9 cellular contexts compared by ENCODE assay signal in the genomic region with DNA sequence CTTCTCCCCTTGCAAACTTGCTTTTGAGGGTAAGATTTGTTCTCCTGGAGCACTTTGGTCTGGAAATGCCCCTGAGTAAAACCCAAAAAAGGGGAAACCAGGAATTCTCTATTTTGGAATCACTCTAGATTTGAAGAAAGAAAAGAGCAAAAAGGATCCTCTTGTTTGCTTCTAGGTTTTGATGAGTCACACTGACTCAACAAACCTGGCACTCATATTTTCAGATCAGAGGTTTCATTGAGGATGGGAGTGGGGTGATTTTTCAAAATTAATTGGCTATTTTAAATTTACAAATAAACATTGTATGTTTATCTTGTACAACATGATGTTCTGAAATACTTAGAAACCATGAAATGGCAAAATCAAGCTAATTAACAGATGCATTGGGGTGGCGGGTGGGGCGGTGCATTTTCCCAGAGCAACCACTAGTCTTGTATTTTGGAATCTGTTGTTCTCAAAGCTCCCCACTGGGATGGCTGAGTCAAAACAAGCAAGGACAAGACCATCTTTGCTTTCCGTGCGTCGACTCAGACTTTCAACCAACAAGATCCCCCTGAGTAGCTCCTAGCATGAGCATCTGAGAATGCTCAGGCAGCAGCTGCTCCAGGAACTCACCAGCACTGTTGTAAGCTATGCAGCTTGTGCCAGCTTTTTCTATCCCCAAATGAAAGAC.
"Had no signal": no experiment of that assay in that cellular context is flagged by ENCODE, and none has a peak within 500 bp of the region (broad histone marks: within the 10 kb centered on the region; RNA-seq: fewer than 3 reads in every experiment).

No MANE protein-coding gene starts in this region.

- H3K4me3 ChIP-seq: esophagus muscularis mucosa, pancreas, stomach, uterus had no signal

- H3K9me3 ChIP-seq: esophagus muscularis mucosa, pancreas, stomach, uterus had no signal

- DNase-seq: activated CD4-positive, alpha-beta T cell treated with anti-CD3 and anti-CD28 coated beads, Interleukin-2, amount 50 U/mL, for 1 hour; head of caudate nucleus; kidney glomerular epithelial cell; pancreas; stimulated activated CD4-positive, alpha-beta T cell treated with anti-CD3 and anti-CD28 coated beads, Interleukin-4, amount 100 ng/mL, for 4 hours; stomach; T-helper 2 cell; uterus had no signal

- ATAC-seq: pancreas had no signal

- H3K27ac ChIP-seq: esophagus muscularis mucosa, pancreas, stomach, uterus had no signal

- H3K4me1 ChIP-seq: esophagus muscularis mucosa, pancreas, stomach, uterus had no signal

- FAIRE-seq: pancreas had no signal

- H3K36me3 ChIP-seq: esophagus muscularis mucosa, pancreas, stomach, uterus had no signal

- H3K27me3 ChIP-seq: esophagus muscularis mucosa, pancreas, stomach, uterus had no signal
